Comparison of ENCODE assay signal across 8 cellular contexts in genomic region chr19:36665832-36666231, GRCh38. TPM values are rescaled to one million over a fixed set of nuclear protein-coding genes. Genes with fewer than 3 reads are reported as not detected.
DNase-seq lines count a peak whose midpoint lies in the region; ATAC-seq and TF ChIP-seq lines count a peak whose summit lies in the region.

No MANE protein-coding gene starts in this region.

- ATAC-seq in DND-41 (ENCODE audit: insufficient read depth, low read depth) (no peak), HG03378 (IDR thresholded peaks at IDR 0.05; ENCODE audit: unreplicated experiment) (no peak)

- H3K79me2 ChIP-seq in DND-41 (ENCODE audit: insufficient read depth, low read length) = peaks cover 70% of the 10 kb centered on the region
- H3K79me2 ChIP-seq in fibroblast of lung (ENCODE audit: control insufficient read depth, insufficient read depth, low read length) = peaks cover 3% of the 10 kb centered on the region
- H3K79me2 ChIP-seq in trophoblast cell (ENCODE audit: control insufficient read depth, insufficient read depth, low read length, poor library complexity) = peaks cover 4% of the 10 kb centered on the region

- no peaks in the 10 kb centered on the region for H3K9me3 ChIP-seq in DND-41 (ENCODE audit: insufficient read depth, low read length, severe bottlenecking)
- H3K9me3 ChIP-seq in SJSA1 (replicated peaks) = peaks cover 9% of the 10 kb centered on the region
- no peaks in the 10 kb centered on the region for H3K9me3 ChIP-seq in fibroblast of lung (ENCODE audit: control insufficient read depth, insufficient read depth, low read depth, low read length)
- no peaks in the 10 kb centered on the region for H3K9me3 ChIP-seq in trophoblast cell (ENCODE audit: insufficient read depth, low read depth, low read length)

- WGBS in trophoblast cell (ENCODE audit: extremely low coverage, insufficient coverage, insufficient read length) = no CpG with 5 or more reads among the region's 14 CpGs

- H3K27ac ChIP-seq in DND-41 (ENCODE audit: low read length) (peak overlapping the region; percentile 80), SJSA1 (no peak overlapping the region), fibroblast of lung (ENCODE audit: insufficient read depth, low read length) (no peak overlapping the region), trophoblast cell (ENCODE audit: low read depth, low read length) (no peak overlapping the region), caudate nucleus (ENCODE audit: low read depth, low read length) (no peak overlapping the region)

- H2AFZ ChIP-seq in DND-41 (ENCODE audit: low read depth, low read length) (0 out of 2 replicates have a peak overlapping the region, but pooled peaks have one; percentile 56), fibroblast of lung (ENCODE audit: low read length) (no peak overlapping the region), trophoblast cell (ENCODE audit: insufficient read depth, low read length, poor library complexity) (no peak overlapping the region)

- no peak overlapping the region for H2BK12ac ChIP-seq in trophoblast cell (ENCODE audit: low read length)

- no peak overlapping the region for H2BK5ac ChIP-seq in trophoblast cell (ENCODE audit: low read depth, low read length, poor library complexity)

- peak overlapping the region; percentile 66 to 86; a peak in 3 of 4 replicates for H3K4me3 ChIP-seq in DND-41 (ENCODE audit: low read depth in 1 of 2, low read length in 2 of 2)
- H3K4me3 ChIP-seq in SJSA1 = peak overlapping the region; percentile 47
- H3K4me3 ChIP-seq in fibroblast of lung (replicated peaks in 1 of 4; ENCODE audit: control extremely low read depth in 1 of 4, insufficient read depth in 1 of 4, low read depth in 3 of 4, low read length in 4 of 4) = peak overlapping the region; percentile 92 to 97 (median 96)
- peak overlapping the region; percentile 84 for H3K4me3 ChIP-seq in trophoblast cell (ENCODE audit: low read depth, low read length)

- no peak for DNase-seq in DND-41
- DNase-seq in SJSA1 (ENCODE audit: low read depth in 1 of 2, low spot score in 2 of 2) = no peak
- no peak for DNase-seq in fibroblast of lung (ENCODE audit: low read depth in 2 of 2)
- no peak for DNase-seq in trophoblast cell
- DNase-seq in stimulated activated naive CD4-positive, alpha-beta T cell treated with Interleukin-2 at 50 U/mL for 16 hours (lab: John Stamatoyannopoulos, UW) = no peak
- no peak for DNase-seq in caudate nucleus (lab: John Stamatoyannopoulos, UW)
- DNase-seq in NCI-H748 treated with DMSO at 0.1 percent for 48 hours (lab: John Stamatoyannopoulos, UW) = no peak

- H4K91ac ChIP-seq in trophoblast cell (ENCODE audit: low read depth, low read length) = no peak overlapping the region

- H4K20me1 ChIP-seq in DND-41 (ENCODE audit: insufficient read depth, low read length) (no peaks in the 10 kb centered on the region), fibroblast of lung (ENCODE audit: control insufficient read depth, extremely low read depth, insufficient read depth, low read length) (no peaks in the 10 kb centered on the region)

- H3K4me2 ChIP-seq in DND-41 (ENCODE audit: insufficient read depth, low read length) (peak overlapping the region; percentile 97), fibroblast of lung (ENCODE audit: extremely low read depth, insufficient read depth, low read length) (peak overlapping the region; percentile 53), trophoblast cell (ENCODE audit: low read length) (peak overlapping the region; percentile 69)

- H2BK120ac ChIP-seq in trophoblast cell (ENCODE audit: insufficient read depth, low read length, poor library complexity) = no peak overlapping the region

- no peak overlapping the region for H3K4ac ChIP-seq in trophoblast cell (ENCODE audit: low read depth, low read length)

- H3K9ac ChIP-seq in DND-41 (ENCODE audit: low read depth, low read length) (peak overlapping the region; percentile 81), fibroblast of lung (ENCODE audit: insufficient read depth, low read length) (no peak overlapping the region), trophoblast cell (ENCODE audit: low read length) (no peak overlapping the region)

- peaks cover 6% of the 10 kb centered on the region for H3K79me1 ChIP-seq in trophoblast cell (ENCODE audit: low read length)

- no peak overlapping the region for H3K14ac ChIP-seq in trophoblast cell (ENCODE audit: low read length)

- no peak overlapping the region for H2AK5ac ChIP-seq in trophoblast cell (ENCODE audit: low read length)

- no peak overlapping the region for H3K18ac ChIP-seq in trophoblast cell (ENCODE audit: low read length)

- H3K23ac ChIP-seq in trophoblast cell (ENCODE audit: low read length) = no peak overlapping the region

- peaks cover 36% of the 10 kb centered on the region for H3K4me1 ChIP-seq in DND-41 (ENCODE audit: insufficient read depth, low read length)
- no peaks in the 10 kb centered on the region for H3K4me1 ChIP-seq in SJSA1 (replicated peaks)
- H3K4me1 ChIP-seq in fibroblast of lung (ENCODE audit: control insufficient read depth, extremely low read depth, insufficient read depth, low read length) = peaks cover 2% of the 10 kb centered on the region
- peaks cover 6 to 10% of the 10 kb centered on the region in 2 experiments for H3K4me1 ChIP-seq in trophoblast cell (ENCODE audit: control insufficient read depth in 1 of 2, insufficient read depth in 2 of 2, low read length in 2 of 2)

- TF ChIP-seq CTCF in DND-41 (IDR thresholded peaks at IDR 0.05; ENCODE audit: borderline replicate concordance, extremely low read depth, low read length, poor library complexity, severe bottlenecking) (no peak), fibroblast of lung (conservative IDR thresholded peaks at IDR 0.05 in 1 of 2, IDR thresholded peaks at IDR 0.05 in 1 of 2; ENCODE audit: low read depth in 1 of 2, low read length in 2 of 2) (no peak)

- H4K8ac ChIP-seq in trophoblast cell (ENCODE audit: low read depth, low read length) = no peak overlapping the region

- H3K27me3 ChIP-seq in DND-41 (ENCODE audit: insufficient read depth, low read length, poor library complexity) = no peaks in the 10 kb centered on the region
- no peaks in the 10 kb centered on the region for H3K27me3 ChIP-seq in SJSA1 (replicated peaks)
- H3K27me3 ChIP-seq in fibroblast of lung (ENCODE audit: control insufficient read depth, insufficient read depth, low read length) = no peaks in the 10 kb centered on the region
- H3K27me3 ChIP-seq in trophoblast cell (ENCODE audit: insufficient read depth, low read length) = no peaks in the 10 kb centered on the region

- no peak overlapping the region for H4K12ac ChIP-seq in trophoblast cell (ENCODE audit: low read depth, low read length)

- H3K36me3 ChIP-seq in DND-41 (ENCODE audit: insufficient read depth, low read length) (peaks cover 32% of the 10 kb centered on the region), SJSA1 (0 out of 2 replicates have a peak, but pooled peaks cover 7% of the 10 kb centered on the region), fibroblast of lung (ENCODE audit: control insufficient read depth, insufficient read depth, low read length) (no peaks in the 10 kb centered on the region), trophoblast cell (ENCODE audit: control insufficient read depth in 1 of 2, insufficient read depth in 2 of 2, low read length in 2 of 2) (peaks cover 5 to 8% of the 10 kb centered on the region in 2 experiments)

RNA-seq across cellular contexts. Expression of gene ZNF461, which starts 0.8 kb away (rescaled TPM):
- total RNA-seq in SJSA1 (2014; rRNA removed; shearing (Covaris generic)) = 3.1 and 11.2 TPM in 2 replicates
- total RNA-seq in fibroblast of lung = 14.9 and 15.7 TPM in 2 replicates
- 3.0 and 3.5 TPM in 2 replicates for polyA plus RNA-seq in fibroblast of lung
- 2.1 and 4.9 TPM in 2 replicates for polyA plus RNA-seq in fibroblast of lung (2012)
- polyA minus RNA-seq in fibroblast of lung (ENCODE audit: low replicate concordance) = 0.70 and 1.0 TPM in 2 replicates
- 4.0 and 5.4 TPM in 2 replicates for polyA plus RNA-seq in trophoblast cell (2013)

RNA-seq across cellular contexts. Expression of gene ZNF567, which starts 21.6 kb away (rescaled TPM):
- total RNA-seq in SJSA1 (2014; rRNA removed; shearing (Covaris generic)) = 1.5 and 3.4 TPM in 2 replicates
- total RNA-seq in fibroblast of lung = 5.9 and 6.9 TPM in 2 replicates
- 4.3 and 5.6 TPM in 2 replicates for polyA plus RNA-seq in fibroblast of lung
- polyA plus RNA-seq in fibroblast of lung (2012) = 3.1 and 4.2 TPM in 2 replicates
- not detected in 2 replicates for polyA minus RNA-seq in fibroblast of lung (ENCODE audit: low replicate concordance)
- polyA plus RNA-seq in trophoblast cell (2013) = 8.7 TPM in 2 replicates
